Comparison of ENCODE assay signal across 1 cellular context in the genomic region with DNA sequence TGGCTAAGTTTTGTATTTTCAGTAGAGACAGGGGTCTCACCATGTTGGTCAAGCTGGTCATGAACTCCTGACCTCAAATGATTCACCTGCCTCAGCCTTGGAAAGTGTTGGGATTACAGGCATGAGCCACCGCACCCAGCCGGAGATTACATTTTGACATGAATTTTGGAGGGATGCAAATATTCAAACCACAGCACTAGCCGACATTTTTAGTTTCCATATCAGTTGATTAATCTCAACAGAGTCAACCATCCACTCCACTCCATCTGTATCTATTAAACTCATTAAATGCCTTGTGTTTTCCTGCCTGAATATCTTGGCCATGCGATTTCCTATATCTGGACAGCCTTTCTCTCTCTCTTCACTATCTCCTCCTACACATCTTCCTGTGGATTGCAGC.
TF ChIP-seq lines count a peak whose summit lies in the region.

No MANE protein-coding gene starts in this region.

TF ChIP-seq in IMR-90, 13 proteins besides CTCF, POLR2A, EP300 and RAD21 (continued from another document):
- TF ChIP-seq FOS (IDR thresholded peaks at IDR 0.05; ENCODE audit: low read depth, low read length), result no peak
- TF ChIP-seq MAZ (IDR thresholded peaks at IDR 0.05; ENCODE audit: borderline replicate concordance, low read depth, low read length), result no peak
- TF ChIP-seq, protein P1, sequence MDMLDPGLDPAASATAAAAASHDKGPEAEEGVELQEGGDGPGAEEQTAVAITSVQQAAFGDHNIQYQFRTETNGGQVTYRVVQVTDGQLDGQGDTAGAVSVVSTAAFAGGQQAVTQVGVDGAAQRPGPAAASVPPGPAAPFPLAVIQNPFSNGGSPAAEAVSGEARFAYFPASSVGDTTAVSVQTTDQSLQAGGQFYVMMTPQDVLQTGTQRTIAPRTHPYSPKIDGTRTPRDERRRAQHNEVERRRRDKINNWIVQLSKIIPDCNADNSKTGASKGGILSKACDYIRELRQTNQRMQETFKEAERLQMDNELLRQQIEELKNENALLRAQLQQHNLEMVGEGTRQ (IDR thresholded peaks at IDR 0.05; ENCODE audit: low read depth, low read length), result no peak
- TF ChIP-seq CHD1 (IDR thresholded peaks at IDR 0.05; ENCODE audit: low read depth, low read length), result no peak
- TF ChIP-seq BHLHE40 (IDR thresholded peaks at IDR 0.05; ENCODE audit: low read depth, low read length), result no peak
- no peak for TF ChIP-seq MXI1 (IDR thresholded peaks at IDR 0.05; ENCODE audit: borderline replicate concordance, low read depth, low read length)
- no peak for TF ChIP-seq NFE2L2 (IDR thresholded peaks at IDR 0.05; ENCODE audit: low read depth, low read length)
- TF ChIP-seq, protein P2, sequence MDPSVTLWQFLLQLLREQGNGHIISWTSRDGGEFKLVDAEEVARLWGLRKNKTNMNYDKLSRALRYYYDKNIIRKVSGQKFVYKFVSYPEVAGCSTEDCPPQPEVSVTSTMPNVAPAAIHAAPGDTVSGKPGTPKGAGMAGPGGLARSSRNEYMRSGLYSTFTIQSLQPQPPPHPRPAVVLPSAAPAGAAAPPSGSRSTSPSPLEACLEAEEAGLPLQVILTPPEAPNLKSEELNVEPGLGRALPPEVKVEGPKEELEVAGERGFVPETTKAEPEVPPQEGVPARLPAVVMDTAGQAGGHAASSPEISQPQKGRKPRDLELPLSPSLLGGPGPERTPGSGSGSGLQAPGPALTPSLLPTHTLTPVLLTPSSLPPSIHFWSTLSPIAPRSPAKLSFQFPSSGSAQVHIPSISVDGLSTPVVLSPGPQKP (IDR thresholded peaks at IDR 0.05; ENCODE audit: borderline replicate concordance, low read depth, low read length), result no peak
- TF ChIP-seq MAFK (IDR thresholded peaks at IDR 0.05; ENCODE audit: low read depth, low read length), result no peak
